ENCODE assay signal across 19 cellular contexts in the genomic region with DNA sequence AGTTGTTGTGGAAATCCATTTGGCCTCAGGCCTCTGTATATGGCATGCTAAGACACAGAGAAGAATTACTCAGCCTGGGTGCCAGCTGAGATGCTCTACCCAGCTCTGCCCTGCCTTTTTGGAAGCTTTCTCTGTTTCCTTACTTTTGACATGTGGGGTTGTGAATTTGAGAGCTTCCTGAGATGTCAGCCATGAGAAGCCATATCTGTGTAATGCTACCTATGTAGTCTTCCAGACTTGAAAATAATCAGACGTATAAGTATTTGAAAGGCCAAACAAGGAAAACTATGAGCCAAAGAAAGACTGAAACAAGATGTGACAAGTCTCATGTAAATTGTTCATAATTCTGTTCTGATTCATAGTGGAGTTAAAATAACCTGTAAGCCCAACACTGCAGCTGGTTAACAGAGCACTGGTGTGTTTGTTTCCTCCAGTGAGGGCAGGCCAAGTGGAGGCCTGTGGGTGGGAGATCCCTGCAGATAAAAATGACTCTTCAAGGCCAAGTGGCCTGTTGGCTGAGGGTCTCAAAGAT.
DNase-seq lines count a peak whose midpoint lies in the region; ATAC-seq and TF ChIP-seq lines count a peak whose summit lies in the region.
"Had no signal": no experiment of that assay in that cellular context is flagged by ENCODE, and none has a peak within 500 bp of the region (broad histone marks: within the 10 kb centered on the region; RNA-seq: fewer than 3 reads in every experiment).

No MANE protein-coding gene starts in this region.

- DNase-seq in activated CD4-positive, alpha-beta T cell treated with anti-CD3 and anti-CD28 coated beads for 48 hours = peak; percentile 8
- DNase-seq in activated CD4-positive, alpha-beta T cell treated with anti-CD3 and anti-CD28 coated beads for 4 hours = no peak
- DNase-seq in epithelial cell of prostate (ENCODE audit: low read depth, low spot score) (peak; percentile 64), Peyer's patch (no peak)
- DNase-seq: 8988T; activated B cell treated with CpG ODN at 0.5 μM for 24 hours; cerebellar nuclear complex; DMS153; endodermal cell; NCI-H1417 treated with DMSO at 0.1 percent for 48 hours; SIG-M5; stimulated activated CD4-positive, alpha-beta T cell treated with anti-CD3 and anti-CD28 coated beads, Interleukin-15, amount 100 ng/mL, for 24 hours; stimulated activated naive B cell treated with anti-CD40 and anti-IgM and Interleukin-4, amounts not matched to agents 10 μg/mL and 1 μg/mL and 100 μg/mL, for 72 hours; T-helper 17 cell; upper lobe of right lung had no signal

- WGBS in thymus = 93% methylated on average over 1 of the region's 1 CpG

- no peak overlapping the region for H3K9ac ChIP-seq in mucosa of rectum (ENCODE audit: low read depth in 1 of 2, low read length in 2 of 2)

- TF ChIP-seq CTCF in Peyer's patch (IDR thresholded peaks at IDR 0.05) = no peak

- H3K36me3 ChIP-seq in mucosa of rectum (ENCODE audit: control insufficient read depth in 2 of 2, insufficient read depth in 2 of 2, low read length in 2 of 2) (no peaks in the 10 kb centered on the region), thymus (ENCODE audit: control insufficient read depth, insufficient read depth) (no peaks in the 10 kb centered on the region), Peyer's patch (no peaks in the 10 kb centered on the region)
- H3K36me3 ChIP-seq: upper lobe of right lung had no signal

- H3K4me1 ChIP-seq in mucosa of rectum (ENCODE audit: control insufficient read depth in 2 of 2, insufficient read depth in 2 of 2, low read length in 2 of 2) (peaks cover 0 to 3% of the 10 kb centered on the region in 2 donors), thymus (ENCODE audit: control insufficient read depth, insufficient read depth, low read length) (no peaks in the 10 kb centered on the region), Peyer's patch (peaks cover 0 to under 1% (median 0%) of the 10 kb centered on the region in 4 donors)
- H3K4me1 ChIP-seq: upper lobe of right lung had no signal

- no peak for ATAC-seq in GM19351 (IDR thresholded peaks at IDR 0.05; ENCODE audit: unreplicated experiment)
- no peak for ATAC-seq in GM18861 (IDR thresholded peaks at IDR 0.05; ENCODE audit: unreplicated experiment)
- ATAC-seq: stimulated activated naive B cell treated with anti-CD40 and anti-IgM and Interleukin-4, amounts not matched to agents 10 μg/mL and 1 μg/mL and 100 μg/mL, for 72 hours; T-helper 17 cell; upper lobe of right lung had no signal

- H3K4me3 ChIP-seq in mucosa of rectum (ENCODE audit: low read length in 2 of 2) (no peak overlapping the region), thymus (ENCODE audit: low read length) (no peak overlapping the region), Peyer's patch (no peak overlapping the region)
- H3K4me3 ChIP-seq: upper lobe of right lung had no signal

- no peaks in the 10 kb centered on the region for H3K27me3 ChIP-seq in mucosa of rectum (ENCODE audit: control insufficient read depth in 2 of 2, insufficient read depth in 2 of 2, low read length in 2 of 2)
- no peaks in the 10 kb centered on the region for H3K27me3 ChIP-seq in thymus (ENCODE audit: control insufficient read depth, insufficient read depth)
- H3K27me3 ChIP-seq in Peyer's patch = no peaks in the 10 kb centered on the region
- H3K27me3 ChIP-seq: upper lobe of right lung had no signal

- peak overlapping the region; percentile 88 for H3K27ac ChIP-seq in epithelial cell of prostate
- peak overlapping the region; percentile 0 to 11 for H3K27ac ChIP-seq in mucosa of rectum (ENCODE audit: low read depth in 2 of 2, low read length in 2 of 2)
- H3K27ac ChIP-seq in thymus (ENCODE audit: low read depth) = peak overlapping the region; percentile 75
- H3K27ac ChIP-seq in Peyer's patch = peak overlapping the region in 1 of 4 donors; percentile 40
- H3K27ac ChIP-seq: upper lobe of right lung had no signal

- no peak for TF ChIP-seq POLR2A in Peyer's patch (IDR thresholded peaks at IDR 0.05)

- no peaks in the 10 kb centered on the region for H3K9me3 ChIP-seq in mucosa of rectum (ENCODE audit: control insufficient read depth in 2 of 2, low read length in 2 of 2)
- no peaks in the 10 kb centered on the region for H3K9me3 ChIP-seq in thymus (ENCODE audit: control insufficient read depth)
- no peaks in the 10 kb centered on the region for H3K9me3 ChIP-seq in Peyer's patch
- H3K9me3 ChIP-seq: upper lobe of right lung had no signal

Comparison
In these comparisons a context has a peak if more than half of its experiments do, and no peak if none do; other contexts are left out.
1. DNase-seq: peak in activated CD4-positive, alpha-beta T cell treated with anti-CD3 and anti-CD28 coated beads for 48 hours (single experiment) and epithelial cell of prostate (single experiment); none in activated CD4-positive, alpha-beta T cell treated with anti-CD3 and anti-CD28 coated beads for 4 hours (0 of 2) and Peyer's patch (0 of 3).